1 cellular context compared by ENCODE assay signal in genomic region chr2:216034065-216034464, GRCh38.
A peak's percentile ranks its signal among the peaks of the same experiment; 100 is the strongest.
TF ChIP-seq lines count a peak whose summit lies in the region.

No MANE protein-coding gene starts in this region.

TF ChIP-seq in H1, 55 proteins besides CTCF, POLR2A, EP300 and RAD21:
- TF ChIP-seq SIX5 (IDR thresholded peaks at IDR 0.05; ENCODE audit: low read depth, low read length) (no peak), YY1 (IDR thresholded peaks at IDR 0.05; ENCODE audit: low read depth, low read length) (peak; percentile 45; the same call in 1 of the 2 replicates)
